In genomic region chr17:9239821-9240658, GRCh38 we compare ENCODE assay signal across 8 cellular contexts.
DNase-seq lines count a peak whose midpoint lies in the region; ATAC-seq and TF ChIP-seq lines count a peak whose summit lies in the region.

No MANE protein-coding gene starts in this region.

- no peaks in the 10 kb centered on the region; the same call in 2 of the 3 replicates for H3K9me3 Mint-ChIP-seq in GM23338
- no peaks in the 10 kb centered on the region for H3K9me3 Mint-ChIP-seq in natural killer cell treated with Interleukin-12 subunit alpha and Interleukin-12 subunit beta and Interleukin-15 and Interleukin-18, amount 100 ng/mL, for 72 hours

- H3K9me3 ChIP-seq in BLaER1 (no peaks in the 10 kb centered on the region), OCI-LY7 (ENCODE audit: low read length) (no peaks in the 10 kb centered on the region)

- peak overlapping the region; percentile 69; the same call in 1 of the 2 replicates for H3K9ac ChIP-seq in BLaER1

- H3K4me1 ChIP-seq in BLaER1 (peaks cover 52% of the 10 kb centered on the region), GM23338 (ENCODE audit: insufficient read depth) (peaks cover 17% of the 10 kb centered on the region), OCI-LY7 (ENCODE audit: insufficient read depth, low read length, poor library complexity, severe bottlenecking) (no peaks in the 10 kb centered on the region)

- intact Hi-C loops in OCI-LY7 (cut with micrococcal nuclease; ENCODE audit: unreplicated experiment) = no loop called here

- H3K9me2 ChIP-seq in GM23338 (ENCODE audit: insufficient read depth) = no peaks in the 10 kb centered on the region
- no peaks in the 10 kb centered on the region for H3K9me2 ChIP-seq in OCI-LY7 (ENCODE audit: insufficient read depth, low read length)

- H3K4me1 Mint-ChIP-seq in GM23338 = peaks cover 35% of the 10 kb centered on the region
- H3K4me1 Mint-ChIP-seq in natural killer cell treated with Interleukin-12 subunit alpha and Interleukin-12 subunit beta and Interleukin-15 and Interleukin-18, amount 100 ng/mL, for 72 hours (ENCODE audit: low read depth in 2 of 2) = peaks cover 8 to 17% of the 10 kb centered on the region in 2 donors

- no peaks in the 10 kb centered on the region for H3K36me3 ChIP-seq in BLaER1
- no peaks in the 10 kb centered on the region for H3K36me3 ChIP-seq in GM23338 (ENCODE audit: insufficient read depth)
- no peaks in the 10 kb centered on the region for H3K36me3 ChIP-seq in OCI-LY7 (ENCODE audit: insufficient read depth, low read length)

- H3K36me3 Mint-ChIP-seq in GM23338 (ENCODE audit: low read depth) = no peaks in the 10 kb centered on the region; the same call in 2 of the 3 replicates
- no peaks in the 10 kb centered on the region for H3K36me3 Mint-ChIP-seq in natural killer cell treated with Interleukin-12 subunit alpha and Interleukin-12 subunit beta and Interleukin-15 and Interleukin-18, amount 100 ng/mL, for 72 hours

- H3K27me3 ChIP-seq in BLaER1 = peaks cover 52% of the 10 kb centered on the region
- peaks cover 12% of the 10 kb centered on the region; the same call in 1 of the 2 replicates for H3K27me3 ChIP-seq in GM23338 (ENCODE audit: insufficient read depth)

- DNase-seq in GM23338 (ENCODE audit: low spot score) = peak; percentile 66
- DNase-seq in OCI-LY7 (ENCODE audit: low spot score) = peak; percentile 43
- DNase-seq in activated effector memory CD4-positive, alpha-beta T cell treated with Interleukin-2 at 50 U/mL for 16 hours = peak; percentile 69
- DNase-seq in fibroblast of pulmonary artery (ENCODE audit: low read depth) = peak; percentile 57
- peak; percentile 78 for DNase-seq in natural killer cell treated with Interleukin-12 subunit alpha and Interleukin-12 subunit beta and Interleukin-15 and Interleukin-18, amount 100 ng/mL, for 72 hours (ENCODE audit: low spot score)
- peak; percentile 72 for DNase-seq in stimulated activated naive CD8-positive, alpha-beta T cell treated with anti-CD3 and anti-CD28 coated beads, Interleukin-15, Interleukin-2, amounts not matched to agents 100 U/mL and 50 U/mL, for 24 hours
- DNase-seq in NCI-H2107 (lab: John Stamatoyannopoulos, UW) = no peak

- no peaks in the 10 kb centered on the region for H3K79me2 ChIP-seq in GM23338 (replicated peaks; ENCODE audit: insufficient read depth)
- no peaks in the 10 kb centered on the region for H3K79me2 ChIP-seq in OCI-LY7 (ENCODE audit: insufficient read depth, low read depth, low read length)

- H3K4me2 ChIP-seq in BLaER1 = peak overlapping the region; percentile 97
- H3K4me2 ChIP-seq in GM23338 = peak overlapping the region; percentile 87
- H3K4me2 ChIP-seq in OCI-LY7 (ENCODE audit: low read length) = peak overlapping the region; percentile 65

- no peak for TF ChIP-seq CTCF in GM23338 (conservative IDR thresholded peaks at IDR 0.05; ENCODE audit: low read depth in 2 of 2)
- TF ChIP-seq CTCF in OCI-LY7 (conservative IDR thresholded peaks at IDR 0.05; ENCODE audit: low read length) = no peak
- no peak for TF ChIP-seq CTCF in fibroblast of pulmonary artery (IDR thresholded peaks at IDR 0.05; ENCODE audit: low read length, missing control alignments)

- H4K20me1 ChIP-seq in BLaER1 (peaks cover 77% of the 10 kb centered on the region), GM23338 (replicated peaks; ENCODE audit: insufficient read depth) (no peaks in the 10 kb centered on the region), OCI-LY7 (ENCODE audit: insufficient read depth, low read length) (no peaks in the 10 kb centered on the region)

- H2AFZ ChIP-seq in GM23338 (peak overlapping the region; percentile 95), OCI-LY7 (ENCODE audit: low read length) (0 out of 2 replicates have a peak overlapping the region, but pooled peaks have one; percentile 36)

- peak; percentile 58 for ATAC-seq in GM23338
- peak; percentile 87 to 90 for ATAC-seq in natural killer cell treated with Interleukin-12 subunit alpha and Interleukin-12 subunit beta and Interleukin-15 and Interleukin-18, amount 100 ng/mL, for 72 hours
- peak; percentile 68 for ATAC-seq in stimulated activated naive CD8-positive, alpha-beta T cell treated with anti-CD3 and anti-CD28 coated beads, Interleukin-15, Interleukin-2, amounts not matched to agents 100 U/mL and 50 U/mL, for 24 hours

- H3K27ac ChIP-seq in BLaER1 (0 out of 2 replicates have a peak overlapping the region, but pooled peaks have one; percentile 13), GM23338 (ENCODE audit: low read depth) (no peak overlapping the region), OCI-LY7 (ENCODE audit: low read depth, low read length, poor library complexity, severe bottlenecking) (no peak overlapping the region)

- peaks cover 16% of the 10 kb centered on the region for H3K27me3 Mint-ChIP-seq in GM23338 (ENCODE audit: insufficient read depth, low read depth, poor library complexity)
- H3K27me3 Mint-ChIP-seq in natural killer cell treated with Interleukin-12 subunit alpha and Interleukin-12 subunit beta and Interleukin-15 and Interleukin-18, amount 100 ng/mL, for 72 hours = no peaks in the 10 kb centered on the region

- no peaks in the 10 kb centered on the region for H3F3A ChIP-seq in GM23338 (replicated peaks; ENCODE audit: low read depth)

- BruUV-seq in OCI-LY7 (replicated peaks; lab: Mats Ljungman, UMichigan) = no TSS peak

- CTCF ChIA-PET in OCI-LY7 (lab: Charles Lee; ENCODE audit: unreplicated experiment) = no interaction called here

- H3K4me3 ChIP-seq in BLaER1 (peak overlapping the region; percentile 62), GM23338 (peak overlapping the region; percentile 61), OCI-LY7 (ENCODE audit: low read depth, low read length, poor library complexity, severe bottlenecking) (peak overlapping the region; percentile 59), fibroblast of pulmonary artery (replicated peaks; ENCODE audit: low read depth, low read length) (peak overlapping the region; percentile 40)

- POLR2A ChIA-PET in OCI-LY7 (lab: Charles Lee) = no interaction called here

- peak overlapping the region; percentile 72 for H3K4me3 Mint-ChIP-seq in GM23338
- peak overlapping the region; percentile 79 for H3K4me3 Mint-ChIP-seq in natural killer cell treated with Interleukin-12 subunit alpha and Interleukin-12 subunit beta and Interleukin-15 and Interleukin-18, amount 100 ng/mL, for 72 hours

- H3K27ac Mint-ChIP-seq in GM23338 = no peak overlapping the region
- H3K27ac Mint-ChIP-seq in natural killer cell treated with Interleukin-12 subunit alpha and Interleukin-12 subunit beta and Interleukin-15 and Interleukin-18, amount 100 ng/mL, for 72 hours = peak overlapping the region in 1 of 2 donors; percentile 45

TF ChIP-seq in GM23338, 12 proteins besides CTCF, POLR2A, EP300 and RAD21 (continues in another document):
- no peak for TF ChIP-seq ZNF462 (CRISPR knock-in tag; IDR thresholded peaks at IDR 0.05)
